27 cellular contexts compared by ENCODE assay signal in genomic region chr6:52457096-52457495, GRCh38. TPM values are rescaled to one million over a fixed set of nuclear protein-coding genes. Genes with fewer than 3 reads are reported as not detected.
DNase-seq lines count a peak whose midpoint lies in the region; FAIRE-seq and TF ChIP-seq lines count a peak whose summit lies in the region.
"Had no signal": no experiment of that assay in that cellular context is flagged by ENCODE, and none has a peak within 500 bp of the region (broad histone marks: within the 10 kb centered on the region; RNA-seq: fewer than 3 reads in every experiment).

No MANE protein-coding gene starts in this region.

- no peak overlapping the region for H2BK15ac ChIP-seq in neuronal stem cell (ENCODE audit: low read length)

- no peak overlapping the region for H2BK5ac ChIP-seq in neuronal stem cell (ENCODE audit: low read length)

- FAIRE-seq in bronchial epithelial cell (lab: Jason Lieb, UNC) (no peak), RCC 7860 (lab: Jason Lieb, UNC) (no peak)
- FAIRE-seq: A204.1, GM12892 had no signal

- H3K27me3 ChIP-seq in bronchial epithelial cell (ENCODE audit: control insufficient read depth, insufficient read depth, low read length) = no peaks in the 10 kb centered on the region
- no peaks in the 10 kb centered on the region for H3K27me3 ChIP-seq in neuronal stem cell (ENCODE audit: control insufficient read depth in 3 of 3, insufficient read depth in 3 of 3, low read depth in 1 of 3, low read length in 3 of 3)
- no peaks in the 10 kb centered on the region for H3K27me3 ChIP-seq in colonic mucosa
- H3K27me3 ChIP-seq: BLaER1, SJSA1 had no signal

- no peak overlapping the region for H2AFZ ChIP-seq in neuronal stem cell (ENCODE audit: low read length)
- H2AFZ ChIP-seq: PC-9 had no signal

- no peak overlapping the region for H2BK12ac ChIP-seq in neuronal stem cell (ENCODE audit: low read length)

- H3K9ac ChIP-seq in neuronal stem cell (ENCODE audit: low read depth, low read length, poor library complexity) (no peak overlapping the region), colonic mucosa (ENCODE audit: low read depth in 2 of 2, low read length in 2 of 2) (no peak overlapping the region)
- H3K9ac ChIP-seq: BLaER1 had no signal

- H3K36me3 ChIP-seq in bronchial epithelial cell (ENCODE audit: control insufficient read depth, insufficient read depth, low read length) = no peaks in the 10 kb centered on the region
- peaks cover 2 to 23% of the 10 kb centered on the region in 2 donors for H3K36me3 ChIP-seq in neuronal stem cell (replicated peaks in 1 of 2; ENCODE audit: control insufficient read depth in 2 of 2, insufficient read depth in 2 of 2, low read length in 2 of 2)
- no peaks in the 10 kb centered on the region for H3K36me3 ChIP-seq in colonic mucosa

- no peak for TF ChIP-seq CTCF in bronchial epithelial cell (IDR thresholded peaks at IDR 0.05; ENCODE audit: insufficient read depth, low read length, severe bottlenecking)
- TF ChIP-seq CTCF in colonic mucosa (IDR thresholded peaks at IDR 0.05) = no peak

- H3K4me2 ChIP-seq in neuronal stem cell (ENCODE audit: insufficient read depth, low read length, poor library complexity, severe bottlenecking) = no peak overlapping the region
- H3K4me2 ChIP-seq: BLaER1, PC-9 had no signal

- no peak overlapping the region for H3K4me3 ChIP-seq in bronchial epithelial cell (ENCODE audit: low read depth, low read length)
- no peak overlapping the region for H3K4me3 ChIP-seq in neuronal stem cell (ENCODE audit: low read length in 2 of 2)
- H3K4me3 ChIP-seq in colonic mucosa = no peak overlapping the region
- H3K4me3 ChIP-seq: BLaER1, PC-9, SJSA1 had no signal

- intact Hi-C loops in colonic mucosa (cut with DNase I) = no loop called here

- H3K23ac ChIP-seq in neuronal stem cell (ENCODE audit: low read depth, low read length, poor library complexity) = no peak overlapping the region

- no CpG with 5 or more reads among the region's 2 CpGs for WGBS in neuronal stem cell (ENCODE audit: extremely low coverage in 2 of 2, insufficient read length in 2 of 2, insufficient replicate concordance in 1 of 2), 2 donors

- H3K4ac ChIP-seq in neuronal stem cell (ENCODE audit: low read length) = no peak overlapping the region

- H3K9me3 ChIP-seq in neuronal stem cell (replicated peaks in 1 of 2; ENCODE audit: control insufficient read depth in 2 of 2, insufficient read depth in 1 of 2, low read depth in 1 of 2, low read length in 2 of 2) (peaks cover 0 to 5% of the 10 kb centered on the region in 2 donors), colonic mucosa (no peaks in the 10 kb centered on the region)

- no peak overlapping the region for H4K8ac ChIP-seq in neuronal stem cell (ENCODE audit: low read depth, low read length)

- no peak overlapping the region for H2AK5ac ChIP-seq in neuronal stem cell (ENCODE audit: low read depth, low read length)

- DNase-seq in D341Med (ENCODE audit: low spot score) (peak; percentile 41), NCI-H82 (lab: John Stamatoyannopoulos, UW) (peak; percentile 88), bronchial epithelial cell (ENCODE audit: low read depth) (peak; percentile 34), neuronal stem cell (ENCODE audit: low spot score) (peak; percentile 51), RCC 7860 (ENCODE audit: low spot score) (no peak), colonic mucosa (no peak), NCI-H1694 (lab: John Stamatoyannopoulos, UW) (no peak), retina (no peak)
- DNase-seq: CD4-positive, CD25-positive, alpha-beta regulatory T cell; COR-L47; DMS79 treated with DMSO at 0.1 percent for 48 hours; MV-4-11; NCI-H1105; NCI-H1436 treated with DMSO at 0.1 percent for 48 hours; NCI-H1930; NCI-H2107; NCI-H524; NCI-H748 treated with DMSO at 0.1 percent for 48 hours; NK-92 treated with Interleukin-12 subunit alpha and Interleukin-12 subunit beta, amount 100 ng/mL, for 24 hours; Right ventricle myocardium superior; RPMI8226; T-cell had no signal

- no peak overlapping the region for H4K91ac ChIP-seq in neuronal stem cell (ENCODE audit: low read depth, low read length, poor library complexity)

- no peak overlapping the region for H3K27ac ChIP-seq in neuronal stem cell (replicated peaks; ENCODE audit: low read length)
- H3K27ac ChIP-seq in colonic mucosa = no peak overlapping the region
- H3K27ac ChIP-seq: BLaER1, PC-9, SJSA1 had no signal

- no peak overlapping the region for H3K18ac ChIP-seq in neuronal stem cell (ENCODE audit: low read length)

- no peak overlapping the region for H2BK120ac ChIP-seq in neuronal stem cell (ENCODE audit: low read depth, low read length)

- H3K14ac ChIP-seq in neuronal stem cell (ENCODE audit: low read length) = no peak overlapping the region

- H3K79me1 ChIP-seq in neuronal stem cell (ENCODE audit: low read depth, low read length) = no peaks in the 10 kb centered on the region

- H3K4me1 ChIP-seq in neuronal stem cell (ENCODE audit: control insufficient read depth in 2 of 2, insufficient read depth in 1 of 2, low read depth in 1 of 2, low read length in 2 of 2) = peaks cover 0 to 2% of the 10 kb centered on the region in 2 donors
- no peaks in the 10 kb centered on the region for H3K4me1 ChIP-seq in colonic mucosa
- H3K4me1 ChIP-seq: BLaER1 had no signal

RNA-seq across cellular contexts. Expression of gene EFHC1, which starts 37.0 kb away (rescaled TPM):
- total RNA-seq in bronchial epithelial cell (4.5 and 6.6 TPM in 2 replicates), colonic mucosa (1 to 10 TPM; 6.2 to 9.5 TPM)
- 31.7 TPM for polyA plus RNA-seq in neuronal stem cell (2013, experiment 1 of 2)
- 33.0 TPM for polyA plus RNA-seq in neuronal stem cell (2013, experiment 2 of 2)

Comparison
In these comparisons a context has a peak if more than half of its experiments do, and no peak if none do; other contexts are left out.
1. DNase-seq: peak in D341Med (single experiment), NCI-H82 (single experiment), bronchial epithelial cell (single experiment) and neuronal stem cell (single experiment); none in RCC 7860 (single experiment), colonic mucosa (single experiment), NCI-H1694 (single experiment) and retina (single experiment).